In genomic region chr10:102422586-102423129, GRCh38 we compare ENCODE assay signal across 8 cellular contexts. TPM values are rescaled to one million over a fixed set of nuclear protein-coding genes. Genes with fewer than 3 reads are reported as not detected.
A peak's percentile ranks its signal among the peaks of the same experiment; 100 is the strongest.
DNase-seq lines count a peak whose midpoint lies in the region; ATAC-seq and TF ChIP-seq lines count a peak whose summit lies in the region.

No MANE protein-coding gene starts in this region.

- no peaks in the 10 kb centered on the region for H3K9me3 Mint-ChIP-seq in type B pancreatic cell

- peak overlapping the region; percentile 95 for H3K4me3 Mint-ChIP-seq in type B pancreatic cell

- peak overlapping the region; percentile 97 for H3K27ac ChIP-seq in 22Rv1

- H3K27me3 ChIP-seq in MG63: peaks cover 4% of the 10 kb centered on the region

- CTCF ChIA-PET in GM10248 (lab: Yijun Ruan, JAX): interaction anchor here (0.7 to 10.0 kb wide), 35 partner anchors 11 to 266 kb away, joined by 3 to 140 read pairs (median 5); partner anchors contain the start of genes ACTR1A, C10orf95, CUEDC2 and ELOVL3

- H3K36me3 ChIP-seq in MG63: peaks cover 5% of the 10 kb centered on the region

- peak overlapping the region; percentile 69 for H3K4me3 ChIP-seq in MG63

- POLR2A ChIA-PET in GM10248 (lab: Yijun Ruan, JAX): no interaction called here

- no peak for ATAC-seq in GM18520 (IDR thresholded peaks at IDR 0.05; ENCODE audit: unreplicated experiment)

- no peaks in the 10 kb centered on the region for H3K36me3 Mint-ChIP-seq in type B pancreatic cell

- H3K9me3 ChIP-seq in MG63: no peaks in the 10 kb centered on the region

- H3K27ac Mint-ChIP-seq in type B pancreatic cell: peak overlapping the region; percentile 65

- peaks cover 23% of the 10 kb centered on the region for H3K27me3 Mint-ChIP-seq in type B pancreatic cell

- DNase-seq in GM10248 (ENCODE audit: extremely low spot score): peak; percentile 65
- peak; percentile 59 for DNase-seq in MG63
- DNase-seq in activated CD8-positive, alpha-beta memory T cell treated with anti-CD3 and anti-CD28 coated beads, Interleukin-2, amount 50 U/mL, for 48 hours: peak; percentile 81
- DNase-seq in fibroblast of peridontal ligament (ENCODE audit: extremely low read depth): peak; percentile 60
- peak; percentile 65 for DNase-seq in myocyte (ENCODE audit: low read depth)
- peak; percentile 78 for DNase-seq in type B pancreatic cell (ENCODE audit: extremely low spot score, unreplicated experiment)

- TF ChIP-seq CTCF in 22Rv1 (IDR thresholded peaks at IDR 0.05): peak; percentile 96
- peak; percentile 96 for TF ChIP-seq CTCF in GM10248 (IDR thresholded peaks at IDR 0.05; ENCODE audit: control extremely low read depth, extremely low read depth, low read depth, missing control alignments)
- peak; percentile 78 for TF ChIP-seq CTCF in type B pancreatic cell (conservative IDR thresholded peaks at IDR 0.05)

- H3K4me1 Mint-ChIP-seq in type B pancreatic cell (ENCODE audit: unreplicated experiment): peaks cover 9% of the 10 kb centered on the region

RNA-seq across cellular contexts. Expression of gene FBXL15, which starts 2.0 kb away (rescaled TPM):
- total RNA-seq in MG63 (2014; rRNA removed; shearing (Covaris generic); ENCODE audit: low replicate concordance): 10.7 and 11.2 TPM in 2 replicates
- total RNA-seq in myocyte (17.3 and 22.4 TPM in 2 replicates), type B pancreatic cell (ENCODE audit: low replicate concordance) (14.8 and 19.0 TPM in 2 replicates)
- polyA plus RNA-seq in myocyte (2012): 11.7 TPM

RNA-seq across cellular contexts. Expression of gene PSD, which starts 4.1 kb away (rescaled TPM):
- total RNA-seq in MG63 (2014; rRNA removed; shearing (Covaris generic); ENCODE audit: low replicate concordance): not detected in 2 replicates
- total RNA-seq in myocyte (0.10 and 0.32 TPM in 2 replicates), type B pancreatic cell (ENCODE audit: low replicate concordance) (7.8 and 9.3 TPM in 2 replicates)
- 2.7 TPM for polyA plus RNA-seq in myocyte (2012)

RNA-seq across cellular contexts. Expression of gene CUEDC2, which starts 9.7 kb away (rescaled TPM):
- 92.1 and 151 TPM in 2 replicates for total RNA-seq in MG63 (2014; rRNA removed; shearing (Covaris generic); ENCODE audit: low replicate concordance)
- 73.3 and 93.3 TPM in 2 replicates for total RNA-seq in myocyte
- polyA plus RNA-seq in myocyte (2012): 83.8 TPM
- total RNA-seq in type B pancreatic cell (ENCODE audit: low replicate concordance): 44.5 and 86.1 TPM in 2 replicates

RNA-seq across cellular contexts. Expression of gene NFKB2, which starts 27.2 kb away (rescaled TPM):
- total RNA-seq in MG63 (2014; rRNA removed; shearing (Covaris generic); ENCODE audit: low replicate concordance): 15.8 and 22.7 TPM in 2 replicates
- total RNA-seq in myocyte (43.6 and 45.0 TPM in 2 replicates), type B pancreatic cell (ENCODE audit: low replicate concordance) (29.7 and 47.1 TPM in 2 replicates)
- polyA plus RNA-seq in myocyte (2012): 26.4 TPM

RNA-seq across cellular contexts. Expression of gene C10orf95, which starts 28.7 kb away (rescaled TPM):
- not detected in 2 replicates for total RNA-seq in MG63 (2014; rRNA removed; shearing (Covaris generic); ENCODE audit: low replicate concordance)
- total RNA-seq in myocyte (not detected in 2 replicates), type B pancreatic cell (ENCODE audit: low replicate concordance) (0.75 and 2.3 TPM in 2 replicates)
- polyA plus RNA-seq in myocyte (2012): not detected
